11 cellular contexts compared by ENCODE assay signal in the genomic region with DNA sequence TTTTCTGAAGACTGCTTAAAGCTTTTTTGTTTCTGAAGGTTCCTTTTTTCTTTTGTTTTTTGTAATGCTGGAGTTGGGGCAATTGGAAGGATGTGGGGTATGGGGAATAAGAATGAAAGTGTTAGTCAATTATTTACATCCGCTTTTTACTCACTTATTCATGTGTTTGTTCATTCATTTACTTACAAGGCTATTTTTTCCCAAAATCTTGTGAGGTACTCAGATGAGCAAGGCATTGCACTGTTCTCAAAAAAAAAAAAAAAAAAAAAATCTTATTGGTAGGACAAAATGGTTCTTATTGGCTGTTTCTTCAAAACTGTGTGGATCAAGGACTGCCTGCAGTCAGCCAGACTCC. TPM values are rescaled to one million over a fixed set of nuclear protein-coding genes. Genes with fewer than 3 reads are reported as not detected.
DNase-seq lines count a peak whose midpoint lies in the region; ATAC-seq and TF ChIP-seq lines count a peak whose summit lies in the region.
"Had no signal": no experiment of that assay in that cellular context is flagged by ENCODE, and none has a peak within 500 bp of the region (broad histone marks: within the 10 kb centered on the region; RNA-seq: fewer than 3 reads in every experiment).

No MANE protein-coding gene starts in this region.

- no peak for ATAC-seq in GM18519 (IDR thresholded peaks at IDR 0.05; ENCODE audit: low FRiP score, unreplicated experiment)
- ATAC-seq in HG02642 (IDR thresholded peaks at IDR 0.05; ENCODE audit: poor library complexity, unreplicated experiment), result no peak

- WGBS in endodermal cell (ENCODE audit: insufficient coverage in 1 of 2, insufficient read length in 1 of 2), 2 experiments, result no CpG with 5 or more reads among the region's 1 CpG

- H3K36me3 Mint-ChIP-seq in activated CD4-positive, alpha-beta memory T cell treated with anti-CD3 and anti-CD28 coated beads, Interleukin-2, amount 10 ng/mL, durations not matched to agents 7 days and 5 days (ENCODE audit: low read depth), result peaks cover 77% of the 10 kb centered on the region
- H3K36me3 Mint-ChIP-seq in endodermal cell (ENCODE audit: low read depth), result peaks cover 63% of the 10 kb centered on the region

- no peaks in the 10 kb centered on the region for H3K9me3 ChIP-seq in BLaER1 treated with 17β-estradiol and CSF1 and Interleukin-3, amounts not matched to agents 10 nM and 100 nM (replicated peaks in 1 of 11)
- H3K9me3 ChIP-seq in neutrophil, result no peaks in the 10 kb centered on the region
- H3K9me3 ChIP-seq in endodermal cell (ENCODE audit: control insufficient read depth, low read length), result no peaks in the 10 kb centered on the region

- H3K4me3 Mint-ChIP-seq in activated CD4-positive, alpha-beta memory T cell treated with anti-CD3 and anti-CD28 coated beads, Interleukin-2, amount 10 ng/mL, durations not matched to agents 7 days and 5 days, result no peak overlapping the region
- H3K4me3 Mint-ChIP-seq in endodermal cell, result no peak overlapping the region

- H3K27me3 ChIP-seq in BLaER1 treated with 17β-estradiol and CSF1 and Interleukin-3, amounts not matched to agents 10 nM and 100 nM, result no peaks in the 10 kb centered on the region
- H3K27me3 ChIP-seq in neutrophil, result no peaks in the 10 kb centered on the region
- H3K27me3 ChIP-seq in endodermal cell (ENCODE audit: control insufficient read depth, insufficient read depth, low read length, poor library complexity, severe bottlenecking), result no peaks in the 10 kb centered on the region

- peaks cover 49 to 91% (median 83%) of the 10 kb centered on the region in 10 experiments for H3K4me1 ChIP-seq in BLaER1 treated with 17β-estradiol and CSF1 and Interleukin-3, amounts not matched to agents 10 nM and 100 nM
- H3K4me1 ChIP-seq in neutrophil (ENCODE audit: control insufficient read depth in 1 of 2, insufficient read depth in 1 of 2, low read depth in 1 of 2, low read length in 1 of 2) (peaks cover 34 to 49% of the 10 kb centered on the region in 2 experiments), endodermal cell (ENCODE audit: control insufficient read depth, insufficient read depth, low read length) (no peaks in the 10 kb centered on the region)

- H3K27me3 Mint-ChIP-seq in activated CD4-positive, alpha-beta memory T cell treated with anti-CD3 and anti-CD28 coated beads, Interleukin-2, amount 10 ng/mL, durations not matched to agents 7 days and 5 days, result no peaks in the 10 kb centered on the region
- H3K27me3 Mint-ChIP-seq in endodermal cell (ENCODE audit: insufficient read depth), result no peaks in the 10 kb centered on the region

- peaks cover 54% of the 10 kb centered on the region for H3K4me1 Mint-ChIP-seq in activated CD4-positive, alpha-beta memory T cell treated with anti-CD3 and anti-CD28 coated beads, Interleukin-2, amount 10 ng/mL, durations not matched to agents 7 days and 5 days
- no peaks in the 10 kb centered on the region for H3K4me1 Mint-ChIP-seq in endodermal cell

- H3K27ac ChIP-seq in BLaER1 treated with 17β-estradiol and CSF1 and Interleukin-3, amounts not matched to agents 10 nM and 100 nM, result peak overlapping the region in 3 of 11 experiments; percentile 24 to 65 (median 56); a peak in 4 of 22 replicates
- H3K27ac ChIP-seq in neutrophil, result peak overlapping the region; percentile 83
- no peak overlapping the region for H3K27ac ChIP-seq in endodermal cell (ENCODE audit: low read depth, low read length)

- peak overlapping the region; percentile 44 for H3K27ac Mint-ChIP-seq in activated CD4-positive, alpha-beta memory T cell treated with anti-CD3 and anti-CD28 coated beads, Interleukin-2, amount 10 ng/mL, durations not matched to agents 7 days and 5 days
- H3K27ac Mint-ChIP-seq in endodermal cell, result no peak overlapping the region

- H3K9me3 Mint-ChIP-seq in activated CD4-positive, alpha-beta memory T cell treated with anti-CD3 and anti-CD28 coated beads, Interleukin-2, amount 10 ng/mL, durations not matched to agents 7 days and 5 days, result no peaks in the 10 kb centered on the region
- H3K9me3 Mint-ChIP-seq in endodermal cell, result no peaks in the 10 kb centered on the region

- H3K9ac ChIP-seq in BLaER1 treated with 17β-estradiol and CSF1 and Interleukin-3, amounts not matched to agents 10 nM and 100 nM, result no peak overlapping the region
- H3K9ac ChIP-seq in endodermal cell (ENCODE audit: extremely low read depth, low read length, poor library complexity, severe bottlenecking), result no peak overlapping the region

- peak; percentile 52 for DNase-seq in GM13977 (ENCODE audit: low spot score)
- no peak for DNase-seq in activated CD4-positive, alpha-beta memory T cell treated with anti-CD3 and anti-CD28 coated beads, Interleukin-2, amount 10 ng/mL, durations not matched to agents 7 days and 5 days
- no peak for DNase-seq in endodermal cell
- no peak for DNase-seq in DMS53 treated with DMSO at 0.1 percent for 48 hours (lab: John Stamatoyannopoulos, UW; ENCODE audit: unreplicated experiment)
- DNase-seq: COR-L47, KG1, NCI-H2107 had no signal

- in situ Hi-C loops in GM13977 (cut with MboI; ENCODE audit: low pct_unique_long_range_greater_than_20kb, low sequenced_read_pairs, unreplicated experiment), result no loop called here

- H4K20me1 ChIP-seq in BLaER1 treated with 17β-estradiol and CSF1 and Interleukin-3, amounts not matched to agents 10 nM and 100 nM, result peaks cover under 1 to 62% (median 40%) of the 10 kb centered on the region in 11 experiments; a peak in 19 of 22 replicates

- peaks cover 48 to 100% (median 95%) of the 10 kb centered on the region in 11 experiments for H3K36me3 ChIP-seq in BLaER1 treated with 17β-estradiol and CSF1 and Interleukin-3, amounts not matched to agents 10 nM and 100 nM
- H3K36me3 ChIP-seq in neutrophil (peaks cover 19% of the 10 kb centered on the region), endodermal cell (ENCODE audit: control insufficient read depth, insufficient read depth, low read length) (peaks cover 58% of the 10 kb centered on the region)

- TF ChIP-seq CTCF in GM13977 (IDR thresholded peaks at IDR 0.05; ENCODE audit: extremely low read depth, insufficient read depth, missing control alignments) (no peak), neutrophil (IDR thresholded peaks at IDR 0.05) (no peak), endodermal cell (conservative IDR thresholded peaks at IDR 0.05) (no peak)

- H3K4me3 ChIP-seq in BLaER1 treated with 17β-estradiol and CSF1 and Interleukin-3, amounts not matched to agents 10 nM and 100 nM, result no peak overlapping the region
- H3K4me3 ChIP-seq in neutrophil (ENCODE audit: low read depth in 1 of 2, low read length in 1 of 2) (peak overlapping the region; percentile 45 to 46), endodermal cell (ENCODE audit: low read length) (no peak overlapping the region)

- CTCF ChIA-PET in activated CD4-positive, alpha-beta memory T cell treated with anti-CD3 and anti-CD28 coated beads, Interleukin-2, amount 10 ng/mL, durations not matched to agents 7 days and 5 days (lab: Charles Lee), result no interaction called here

- peak overlapping the region; percentile 55 to 82 (median 72); a peak in 15 of 22 replicates for H3K4me2 ChIP-seq in BLaER1 treated with 17β-estradiol and CSF1 and Interleukin-3, amounts not matched to agents 10 nM and 100 nM

- POLR2A ChIA-PET in activated CD4-positive, alpha-beta memory T cell treated with anti-CD3 and anti-CD28 coated beads, Interleukin-2, amount 10 ng/mL, durations not matched to agents 7 days and 5 days (lab: Charles Lee), result interaction anchor here (1.0 to 1.5 kb wide), 2 partner anchors 55 to 56 kb away, joined by 3 to 6 read pairs; partner anchors contain the start of gene PLD6

RNA-seq across cellular contexts. Expression of gene PLD6, which starts 55.7 kb away (rescaled TPM):
- 1 to 10 TPM; 6.3 to 6.6 TPM for total RNA-seq in activated CD4-positive, alpha-beta memory T cell treated with anti-CD3 and anti-CD28 coated beads, Interleukin-2, amount 10 ng/mL, durations not matched to agents 7 days and 5 days
- total RNA-seq in endodermal cell, result 1 to 10 TPM in 1 of 2 donors, under 1 TPM in 1; 0.42 to 1.5 TPM
- polyA plus RNA-seq in endodermal cell (2013, experiment 1 of 2), result 1.6 TPM
- polyA plus RNA-seq in endodermal cell (2013, experiment 2 of 2), result 1.5 TPM

Comparison
In these comparisons a context has a peak if more than half of its experiments do, and no peak if none do; other contexts are left out.
1. H3K4me3 ChIP-seq: peak in neutrophil (2 of 2); none in BLaER1 treated with 17β-estradiol and CSF1 and Interleukin-3, amounts not matched to agents 10 nM and 100 nM (0 of 10) and endodermal cell (single experiment).